In the genomic region with DNA sequence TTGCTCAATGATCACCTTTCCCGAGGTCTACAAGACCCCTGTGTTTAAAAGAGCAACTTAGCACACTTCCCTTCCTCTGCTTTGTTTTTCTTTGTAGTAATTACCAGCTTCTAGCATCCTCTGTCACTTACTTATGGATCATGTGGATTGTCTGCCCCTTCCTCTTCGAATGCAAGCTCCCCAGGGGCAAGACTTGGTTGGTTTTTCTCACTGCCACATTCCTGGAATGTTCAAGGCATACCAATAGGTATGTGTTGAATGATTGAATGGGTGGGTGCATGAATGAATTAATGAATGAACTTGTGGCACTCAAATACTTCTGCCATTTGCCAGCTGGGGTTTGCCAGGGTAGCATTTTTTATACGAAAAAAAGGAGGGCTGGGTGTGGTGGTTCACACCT, we compare ENCODE assay signal across 24 cellular contexts.
"Had no signal": no experiment of that assay in that cellular context is flagged by ENCODE, and none has a peak within 500 bp of the region (broad histone marks: within the 10 kb centered on the region; RNA-seq: fewer than 3 reads in every experiment).

No MANE protein-coding gene starts in this region.

- H3K36me3 ChIP-seq: breast epithelium, gastroesophageal sphincter, transverse colon, vagina had no signal

- H3K9me3 Mint-ChIP-seq: activated CD8-positive, alpha-beta T cell treated with anti-CD3 and anti-CD28 coated beads for 36 hours; activated naive CD4-positive, alpha-beta T cell treated with anti-CD3 and anti-CD28 coated beads for 36 hours; activated naive CD8-positive, alpha-beta T cell treated with anti-CD3 and anti-CD28 coated beads, Interleukin-2, amount 50 U/mL, for 24 hours; activated T-cell treated with anti-CD3 and anti-CD28 coated beads, Interleukin-2, amount 50 U/mL, for 24 hours; activated T-helper 2 cell treated with anti-CD3 and anti-CD28 coated beads, Interferon-gamma antibody, Interleukin-2, Interleukin-4, amounts not matched to agents 10 μg/mL and 5 μg/mL and 100 μg/mL, durations not matched to agents 14 hours and 24 hours and 36 hours; T-cell; WTC11 had no signal

- H3K27ac ChIP-seq: vagina had no signal

- H3K4me3 Mint-ChIP-seq: activated CD8-positive, alpha-beta T cell treated with anti-CD3 and anti-CD28 coated beads for 36 hours; activated naive CD4-positive, alpha-beta T cell treated with anti-CD3 and anti-CD28 coated beads for 36 hours; activated naive CD8-positive, alpha-beta T cell treated with anti-CD3 and anti-CD28 coated beads, Interleukin-2, amount 50 U/mL, for 24 hours; activated T-cell treated with anti-CD3 and anti-CD28 coated beads, Interleukin-2, amount 50 U/mL, for 24 hours; T-cell; WTC11 had no signal

- H3K4me1 Mint-ChIP-seq: activated naive CD8-positive, alpha-beta T cell treated with anti-CD3 and anti-CD28 coated beads, Interleukin-2, amount 50 U/mL, for 24 hours; T-cell had no signal

- ATAC-seq: activated CD8-positive, alpha-beta T cell treated with anti-CD3 and anti-CD28 coated beads for 36 hours; activated naive CD8-positive, alpha-beta T cell treated with anti-CD3 and anti-CD28 coated beads, Interleukin-2, amount 50 U/mL, for 24 hours; gastroesophageal sphincter; left colon; T-cell had no signal

- DNase-seq: activated CD4-positive, alpha-beta T cell treated with anti-CD3 and anti-CD28 coated beads for 4 hours; activated CD8-positive, alpha-beta T cell treated with anti-CD3 and anti-CD28 coated beads for 36 hours; activated naive CD4-positive, alpha-beta T cell treated with anti-CD3 and anti-CD28 coated beads for 36 hours; activated naive CD8-positive, alpha-beta T cell treated with anti-CD3 and anti-CD28 coated beads, Interleukin-2, amount 50 U/mL, for 24 hours; activated T-cell treated with anti-CD3 and anti-CD28 coated beads, Interleukin-2, amount 50 U/mL, for 24 hours; anterior cingulate cortex; cortex of kidney; left colon; occipital lobe; posterior cingulate gyrus; retina; stimulated activated CD4-positive, alpha-beta T cell treated with anti-CD3 and anti-CD28 coated beads, Interleukin-12 subunit alpha, Interleukin-12 subunit beta, amount 100 ng/mL, for 4 hours; stimulated activated CD4-positive, alpha-beta T cell treated with anti-CD3 and anti-CD28 coated beads, Interleukin-1b, Interleukin-23, amount 100 ng/mL, for 48 hours; stimulated activated CD8-positive, alpha-beta memory T cell treated with anti-CD3 and anti-CD28 coated beads, Interleukin-4, amount 100 ng/mL, for 48 hours; stimulated activated naive CD4-positive, alpha-beta T cell treated with Interleukin-2 at 50 U/mL for 16 hours; substantia nigra; T-cell; transverse colon had no signal

- H3K9me3 ChIP-seq: breast epithelium, gastroesophageal sphincter, transverse colon, vagina had no signal

- H3K27me3 ChIP-seq: breast epithelium, gastroesophageal sphincter, transverse colon, vagina had no signal

- H3K4me1 ChIP-seq: breast epithelium had no signal

- H3K27ac Mint-ChIP-seq: activated CD8-positive, alpha-beta T cell treated with anti-CD3 and anti-CD28 coated beads for 36 hours; activated naive CD4-positive, alpha-beta T cell treated with anti-CD3 and anti-CD28 coated beads for 36 hours; activated naive CD8-positive, alpha-beta T cell treated with anti-CD3 and anti-CD28 coated beads, Interleukin-2, amount 50 U/mL, for 24 hours; activated T-cell treated with anti-CD3 and anti-CD28 coated beads, Interleukin-2, amount 50 U/mL, for 24 hours; activated T-helper 2 cell treated with anti-CD3 and anti-CD28 coated beads, Interferon-gamma antibody, Interleukin-2, Interleukin-4, amounts not matched to agents 10 μg/mL and 5 μg/mL and 100 μg/mL, durations not matched to agents 14 hours and 24 hours and 36 hours; T-cell; WTC11 had no signal

- H3K4me3 ChIP-seq: breast epithelium, gastroesophageal sphincter, lung, transverse colon, vagina had no signal

- H3K36me3 Mint-ChIP-seq: T-cell, WTC11 had no signal
